14 cellular contexts compared by ENCODE assay signal in the genomic region with DNA sequence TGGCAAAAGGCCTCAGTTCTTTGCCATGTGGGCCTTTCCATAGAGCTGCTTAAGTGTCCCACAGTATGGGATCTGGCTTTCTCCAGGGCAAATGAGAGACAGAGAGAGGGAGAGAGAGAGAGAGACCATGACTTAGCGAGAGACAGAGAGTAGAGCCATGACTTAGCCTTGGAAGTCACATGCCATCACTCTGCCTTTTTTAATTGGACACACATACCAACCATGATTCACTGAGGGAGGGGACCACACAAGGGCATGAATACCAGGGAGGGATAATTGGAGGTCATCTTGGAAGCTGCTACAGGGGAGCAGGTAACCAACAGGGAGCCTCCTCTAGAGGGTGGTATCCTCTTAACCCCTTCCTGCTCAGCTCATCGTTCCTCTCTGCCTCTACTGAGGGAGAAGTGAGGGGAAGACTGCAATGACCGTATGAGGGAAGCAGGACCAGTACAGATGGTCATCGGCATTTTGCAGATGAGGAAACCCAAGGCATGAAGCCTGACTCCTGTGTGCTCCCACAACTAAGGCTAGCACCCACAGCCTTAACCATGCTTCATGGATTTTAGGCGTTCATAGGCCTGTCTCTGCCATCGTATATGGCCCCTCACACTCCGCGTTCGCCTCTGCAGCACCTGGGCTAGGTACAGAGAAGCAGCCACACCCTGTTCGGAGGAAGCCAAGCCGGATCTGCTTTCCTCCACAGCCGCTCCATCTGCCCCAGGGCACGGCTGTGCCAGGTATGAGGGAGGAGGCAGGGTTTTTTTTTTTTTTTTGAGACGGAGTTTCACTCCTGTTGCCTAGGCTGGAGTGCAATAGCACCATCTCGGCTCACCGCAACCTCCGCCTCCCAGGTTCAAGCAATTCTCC. TPM values are rescaled to one million over a fixed set of nuclear protein-coding genes. Genes with fewer than 3 reads are reported as not detected.
DNase-seq lines count a peak whose midpoint lies in the region; ATAC-seq, FAIRE-seq and TF ChIP-seq lines count a peak whose summit lies in the region.
"Had no signal": no experiment of that assay in that cellular context is flagged by ENCODE, and none has a peak within 500 bp of the region (broad histone marks: within the 10 kb centered on the region; RNA-seq: fewer than 3 reads in every experiment).

No MANE protein-coding gene starts in this region.

- TF ChIP-seq EP300 in gastroesophageal sphincter (IDR thresholded peaks at IDR 0.05), result no peak

- H3K27ac ChIP-seq in gastroesophageal sphincter, result peak overlapping the region in 3 of 4 donors; percentile 23 to 100 (median 99)

- no peak overlapping the region for H3K4me3 ChIP-seq in gastroesophageal sphincter
- H3K4me3 ChIP-seq: lung had no signal

- no peak for FAIRE-seq in RCC 7860 (lab: Jason Lieb, UNC)

- no peaks in the 10 kb centered on the region for H3K27me3 Mint-ChIP-seq in T-helper 17 cell
- no peaks in the 10 kb centered on the region for H3K27me3 Mint-ChIP-seq in stimulated activated naive B cell treated with anti-CD40 and anti-IgM and Interleukin-4, amounts not matched to agents 10 μg/mL and 1 μg/mL and 100 μg/mL, for 72 hours

- peak overlapping the region; percentile 90 for H3K27ac Mint-ChIP-seq in T-helper 17 cell
- H3K27ac Mint-ChIP-seq in stimulated activated naive B cell treated with anti-CD40 and anti-IgM and Interleukin-4, amounts not matched to agents 10 μg/mL and 1 μg/mL and 100 μg/mL, for 72 hours, result peak overlapping the region; percentile 86

- ATAC-seq in T-helper 17 cell (no peak), gastroesophageal sphincter (no peak)
- no peak for ATAC-seq in stimulated activated naive B cell treated with anti-CD40 and anti-IgM and Interleukin-4, amounts not matched to agents 10 μg/mL and 1 μg/mL and 100 μg/mL, for 72 hours (replicated peaks)

- peaks cover 0 to 27% of the 10 kb centered on the region in 2 donors for H3K36me3 ChIP-seq in gastroesophageal sphincter

- no peak overlapping the region for H3K4me3 Mint-ChIP-seq in T-helper 17 cell
- H3K4me3 Mint-ChIP-seq in stimulated activated naive B cell treated with anti-CD40 and anti-IgM and Interleukin-4, amounts not matched to agents 10 μg/mL and 1 μg/mL and 100 μg/mL, for 72 hours, result no peak overlapping the region

- H3K27me3 ChIP-seq in gastroesophageal sphincter, result no peaks in the 10 kb centered on the region

- DNase-seq in T-helper 17 cell (no peak), RCC 7860 (ENCODE audit: low spot score) (no peak), D341Med (ENCODE audit: low spot score) (no peak)
- no peak for DNase-seq in stimulated activated naive B cell treated with anti-CD40 and anti-IgM and Interleukin-4, amounts not matched to agents 10 μg/mL and 1 μg/mL and 100 μg/mL, for 72 hours
- no peak for DNase-seq in activated CD4-positive, alpha-beta T cell treated with anti-CD3 and anti-CD28 coated beads, Interleukin-2, amount 50 U/mL, for 1 hour
- DNase-seq: activated gamma-delta T cell, EL, KBM-7, NCI-H2081 treated with DMSO at 0.1 percent for 48 hours, retina, RPMI8226 had no signal

- H3K9me3 ChIP-seq in T-helper 17 cell (ENCODE audit: control insufficient read depth, low read length, poor library complexity, severe bottlenecking) (no peaks in the 10 kb centered on the region), gastroesophageal sphincter (no peaks in the 10 kb centered on the region)

- H3K9me3 Mint-ChIP-seq in stimulated activated naive B cell treated with anti-CD40 and anti-IgM and Interleukin-4, amounts not matched to agents 10 μg/mL and 1 μg/mL and 100 μg/mL, for 72 hours, result no peaks in the 10 kb centered on the region

- TF ChIP-seq CTCF in gastroesophageal sphincter (IDR thresholded peaks at IDR 0.05), result no peak

- peaks cover 9 to 61% (median 36%) of the 10 kb centered on the region in 3 donors for H3K4me1 ChIP-seq in gastroesophageal sphincter

- 87 to 92% methylated on average over 11 to 13 of the region's 17 CpGs for WGBS in gastroesophageal sphincter (ENCODE audit: low coverage in 1 of 2), 2 donors

- TF ChIP-seq POLR2A in GM18526 (IDR thresholded peaks at IDR 0.05; ENCODE audit: extremely low read depth, insufficient read length), result peak; percentile 18
- TF ChIP-seq POLR2A in gastroesophageal sphincter (IDR thresholded peaks at IDR 0.05), result no peak

- H3K4me1 Mint-ChIP-seq in T-helper 17 cell, result peaks cover 28% of the 10 kb centered on the region
- peaks cover 19 to 26% of the 10 kb centered on the region in 2 donors for H3K4me1 Mint-ChIP-seq in stimulated activated naive B cell treated with anti-CD40 and anti-IgM and Interleukin-4, amounts not matched to agents 10 μg/mL and 1 μg/mL and 100 μg/mL, for 72 hours

- H3K36me3 Mint-ChIP-seq in T-helper 17 cell (ENCODE audit: low read depth), result peaks cover 4% of the 10 kb centered on the region
- H3K36me3 Mint-ChIP-seq in stimulated activated naive B cell treated with anti-CD40 and anti-IgM and Interleukin-4, amounts not matched to agents 10 μg/mL and 1 μg/mL and 100 μg/mL, for 72 hours, result peaks cover 19 to 36% of the 10 kb centered on the region in 2 donors

RNA-seq across cellular contexts. Expression of gene MEF2D, which starts 38.6 kb away (rescaled TPM):
- total RNA-seq in T-helper 17 cell, result 100 to 1,000 TPM; 142 to 157 TPM
- total RNA-seq in gastroesophageal sphincter, result 10 to 100 TPM; 49.0 to 94.3 (median 67.1) TPM
